ENCODE assay signal across 23 cellular contexts in the genomic region with DNA sequence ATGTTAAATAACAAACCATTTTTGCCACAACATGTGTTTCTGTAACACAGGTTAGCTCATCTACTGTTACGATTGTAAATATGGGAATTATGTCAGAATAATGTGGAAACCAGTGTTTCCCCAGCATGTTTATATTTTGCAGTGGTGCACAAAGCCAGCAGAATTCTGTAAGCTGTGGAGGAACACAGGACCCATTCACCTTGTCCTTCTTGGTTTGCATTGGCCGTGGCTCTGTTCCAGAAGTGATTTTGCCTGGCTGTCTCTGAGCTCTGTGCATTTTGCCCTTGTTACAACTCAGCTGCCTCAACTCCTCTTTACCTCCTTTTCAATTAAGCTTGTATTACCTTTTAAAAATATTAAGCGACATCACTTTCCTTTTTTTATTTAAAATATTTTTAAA. TPM values are rescaled to one million over a fixed set of nuclear protein-coding genes. Genes with fewer than 3 reads are reported as not detected.
A peak's percentile ranks its signal among the peaks of the same experiment; 100 is the strongest.
DNase-seq lines count a peak whose midpoint lies in the region; ATAC-seq and TF ChIP-seq lines count a peak whose summit lies in the region.
"Had no signal": no experiment of that assay in that cellular context is flagged by ENCODE, and none has a peak within 500 bp of the region (broad histone marks: within the 10 kb centered on the region; RNA-seq: fewer than 3 reads in every experiment).

No MANE protein-coding gene starts in this region.

- 48 to 59% (median 56%) methylated on average over 3 of the region's 3 CpGs for WGBS in stomach, 5 donors

- DNase-seq in COLO829 (ENCODE audit: low spot score): peak; percentile 13
- peak; percentile 55 for DNase-seq in Karpas-422
- no peak for DNase-seq in T-helper 17 cell
- DNase-seq in stomach: peak; percentile 59
- DNase-seq in central memory CD4-positive, alpha-beta T cell: no peak
- no peak for DNase-seq in NCI-H2107 treated with DMSO at 0.1 percent for 48 hours (lab: John Stamatoyannopoulos, UW; ENCODE audit: unreplicated experiment)
- DNase-seq in activated naive CD4-positive, alpha-beta T cell treated with anti-CD3 and anti-CD28 coated beads for 36 hours: no peak
- DNase-seq: AML-193; C1 segment of cervical spinal cord; Caco-2; CD4-positive, alpha-beta memory T cell; DMS153; DND-41; GM23248; H7; KBM-7; MM.1S; NCI-H2029; NCI-H446 treated with DMSO at 0.1 percent for 48 hours; NCI-H82; PC-9 had no signal

- intact Hi-C loops in stomach (cut with DNase I; ENCODE audit: low total_unique reads): no loop called here
- intact Hi-C loops in activated naive CD4-positive, alpha-beta T cell treated with anti-CD3 and anti-CD28 coated beads for 36 hours (cut with micrococcal nuclease): no loop called here

- peak overlapping the region; percentile 97 for H3K27ac ChIP-seq in Karpas-422 (ENCODE audit: low read length)
- no peak overlapping the region for H3K27ac ChIP-seq in stomach
- H3K27ac ChIP-seq: GM23248, PC-9 had no signal

- H3K9me3 ChIP-seq in Karpas-422 (ENCODE audit: low read length) (no peaks in the 10 kb centered on the region), T-helper 17 cell (ENCODE audit: control insufficient read depth, low read length, poor library complexity, severe bottlenecking) (no peaks in the 10 kb centered on the region), stomach (no peaks in the 10 kb centered on the region)
- H3K9me3 ChIP-seq: A549, Caco-2 had no signal

- no peak for TF ChIP-seq POLR2A in stomach (IDR thresholded peaks at IDR 0.05)

- H2AFZ ChIP-seq in Karpas-422 (ENCODE audit: low read length): no peak overlapping the region
- H2AFZ ChIP-seq: GM23248, PC-9 had no signal

- H3K27me3 ChIP-seq in Karpas-422 (ENCODE audit: low read length): no peaks in the 10 kb centered on the region
- H3K27me3 ChIP-seq in stomach: no peaks in the 10 kb centered on the region

- peaks cover 18% of the 10 kb centered on the region for H3K4me1 Mint-ChIP-seq in T-helper 17 cell
- no peaks in the 10 kb centered on the region for H3K4me1 Mint-ChIP-seq in activated naive CD4-positive, alpha-beta T cell treated with anti-CD3 and anti-CD28 coated beads for 36 hours (ENCODE audit: low read depth)

- peaks cover 7% of the 10 kb centered on the region for H3K36me3 Mint-ChIP-seq in T-helper 17 cell (ENCODE audit: low read depth)
- no peaks in the 10 kb centered on the region for H3K36me3 Mint-ChIP-seq in activated naive CD4-positive, alpha-beta T cell treated with anti-CD3 and anti-CD28 coated beads for 36 hours (ENCODE audit: low read depth)

- H3K9me2 ChIP-seq in Karpas-422 (replicated peaks; ENCODE audit: insufficient read depth, low read length): no peaks in the 10 kb centered on the region

- CTCF ChIA-PET in activated naive CD4-positive, alpha-beta T cell treated with anti-CD3 and anti-CD28 coated beads for 36 hours (lab: Charles Lee): no interaction called here

- peak overlapping the region; percentile 81 for H3K27ac Mint-ChIP-seq in T-helper 17 cell
- H3K27ac Mint-ChIP-seq in activated naive CD4-positive, alpha-beta T cell treated with anti-CD3 and anti-CD28 coated beads for 36 hours: no peak overlapping the region
- H3K27ac Mint-ChIP-seq: CD4-positive, alpha-beta memory T cell had no signal

- no peaks in the 10 kb centered on the region for H4K20me1 ChIP-seq in Karpas-422 (ENCODE audit: insufficient read depth, low read depth, low read length)

- H3K27me3 Mint-ChIP-seq in T-helper 17 cell: no peaks in the 10 kb centered on the region
- H3K27me3 Mint-ChIP-seq in activated naive CD4-positive, alpha-beta T cell treated with anti-CD3 and anti-CD28 coated beads for 36 hours (ENCODE audit: low read depth): no peaks in the 10 kb centered on the region
- H3K27me3 Mint-ChIP-seq: CD4-positive, alpha-beta memory T cell had no signal

- no peak for ATAC-seq in T-helper 17 cell
- ATAC-seq: A549, Right ventricle myocardium inferior had no signal

- H3K9me3 Mint-ChIP-seq in activated naive CD4-positive, alpha-beta T cell treated with anti-CD3 and anti-CD28 coated beads for 36 hours: no peaks in the 10 kb centered on the region

- H3K79me2 ChIP-seq in Karpas-422 (ENCODE audit: low read length): peaks cover 91% of the 10 kb centered on the region

- peaks cover 99% of the 10 kb centered on the region for H3K4me1 ChIP-seq in Karpas-422 (ENCODE audit: low read length)
- peaks cover 6 to 60% (median 34%) of the 10 kb centered on the region in 4 donors for H3K4me1 ChIP-seq in stomach
- H3K4me1 ChIP-seq: Caco-2 had no signal

- H3K9ac ChIP-seq in Karpas-422 (ENCODE audit: low read length): peak overlapping the region; percentile 61
- H3K9ac ChIP-seq: GM23248 had no signal

- H3K36me3 ChIP-seq in Karpas-422 (ENCODE audit: insufficient read depth, low read length) (no peaks in the 10 kb centered on the region), stomach (no peaks in the 10 kb centered on the region)

- H3K4me2 ChIP-seq in Karpas-422 (ENCODE audit: low read depth, low read length, poor library complexity, severe bottlenecking): peak overlapping the region; percentile 67
- H3K4me2 ChIP-seq: A549 had no signal

- TF ChIP-seq CTCF in stomach (IDR thresholded peaks at IDR 0.05): no peak

- H3K4me3 Mint-ChIP-seq in T-helper 17 cell: no peak overlapping the region
- H3K4me3 Mint-ChIP-seq in activated naive CD4-positive, alpha-beta T cell treated with anti-CD3 and anti-CD28 coated beads for 36 hours: no peak overlapping the region
- H3K4me3 Mint-ChIP-seq: CD4-positive, alpha-beta memory T cell had no signal

- peak overlapping the region; percentile 26 for H3K4me3 ChIP-seq in Karpas-422 (ENCODE audit: low read length)
- no peak overlapping the region for H3K4me3 ChIP-seq in stomach
- H3K4me3 ChIP-seq: A549, GM23248, PC-9 had no signal

- TF ChIP-seq EP300 in stomach (IDR thresholded peaks at IDR 0.05): no peak

RNA-seq across cellular contexts. Expression of gene EEPD1, which starts 33.8 kb away (rescaled TPM):
- 28.8 and 63.5 TPM in 2 replicates for total RNA-seq in Karpas-422 (2014; rRNA removed; shearing (Covaris generic); ENCODE audit: low replicate concordance)
- total RNA-seq in T-helper 17 cell: 10 to 100 TPM; 15.7 to 20.7 TPM
- total RNA-seq in stomach: 100 to 1,000 TPM in 1 of 5 donors, 10 to 100 TPM in 4; 14.0 to 134 (median 21.4) TPM
- 10 to 100 TPM; 14.8 to 23.5 (median 17.4) TPM for polyA plus RNA-seq in stomach
- under 1 TPM; 0.49 to 0.50 TPM for total RNA-seq in activated naive CD4-positive, alpha-beta T cell treated with anti-CD3 and anti-CD28 coated beads for 36 hours

Comparison
In these comparisons a context has a peak if more than half of its experiments do, and no peak if none do; other contexts are left out.
1. DNase-seq: peak in COLO829 (single experiment), Karpas-422 (single experiment) and stomach (single experiment); none in T-helper 17 cell (0 of 3), central memory CD4-positive, alpha-beta T cell (single experiment), NCI-H2107 treated with DMSO at 0.1 percent for 48 hours (single experiment) and activated naive CD4-positive, alpha-beta T cell treated with anti-CD3 and anti-CD28 coated beads for 36 hours (single experiment).
2. RNA of gene EEPD1, which starts 33.8 kb away (total RNA-seq): 28.8 to 63.5 TPM in Karpas-422, 14.0 to 134 TPM in stomach and 15.7 to 20.7 TPM in T-helper 17 cell; 0.49 to 0.50 TPM in activated naive CD4-positive, alpha-beta T cell treated with anti-CD3 and anti-CD28 coated beads for 36 hours; every median in the first group is over 4 times any median in the second.